Comparison of ENCODE assay signal across 19 cellular contexts in the genomic region with DNA sequence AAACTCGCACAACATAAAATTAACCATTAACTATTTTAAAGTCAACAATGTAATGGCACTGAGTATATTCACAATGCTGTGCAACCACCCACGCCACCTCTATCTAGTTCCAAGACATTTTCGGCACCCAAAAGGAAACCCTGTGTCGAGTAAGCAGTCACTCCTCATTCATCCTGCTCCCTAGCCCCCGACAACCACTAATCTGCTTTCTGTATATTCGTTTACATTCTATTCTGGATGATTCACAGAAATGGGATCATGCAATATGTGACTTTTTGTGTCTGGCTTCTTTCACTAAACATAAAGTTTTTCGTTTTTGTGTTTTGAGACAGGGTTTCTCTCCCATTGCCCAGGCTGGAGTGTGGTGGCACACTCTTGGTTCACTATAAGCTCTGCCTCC. TPM values are rescaled to one million over a fixed set of nuclear protein-coding genes. Genes with fewer than 3 reads are reported as not detected.
DNase-seq lines count a peak whose midpoint lies in the region; ATAC-seq and TF ChIP-seq lines count a peak whose summit lies in the region.
"Had no signal": no experiment of that assay in that cellular context is flagged by ENCODE, and none has a peak within 500 bp of the region (broad histone marks: within the 10 kb centered on the region; RNA-seq: fewer than 3 reads in every experiment).

No MANE protein-coding gene starts in this region.

- H3K4me3 ChIP-seq in GM23338 (no peak overlapping the region), RWPE2 (ENCODE audit: severe bottlenecking) (no peak overlapping the region)
- H3K4me3 ChIP-seq: ascending aorta, gastroesophageal sphincter, right lobe of liver had no signal

- no peaks in the 10 kb centered on the region for H3K36me3 ChIP-seq in GM23338 (ENCODE audit: insufficient read depth)
- H3K36me3 ChIP-seq in RWPE2 (ENCODE audit: low read depth), result no peaks in the 10 kb centered on the region
- H3K36me3 ChIP-seq: ascending aorta, gastroesophageal sphincter, right lobe of liver had no signal

- no peaks in the 10 kb centered on the region for H4K20me1 ChIP-seq in GM23338 (replicated peaks; ENCODE audit: insufficient read depth)

- DNase-seq in GM23338 (ENCODE audit: low spot score) (no peak), RWPE2 (ENCODE audit: low spot score) (no peak), fibroblast of gingiva (ENCODE audit: low read depth) (peak; percentile 56), osteocyte (ENCODE audit: extremely low spot score, unreplicated experiment) (no peak), NCI-H1930 (lab: John Stamatoyannopoulos, UW) (no peak), NCI-H2227 treated with DMSO at 0.1 percent for 48 hours (lab: John Stamatoyannopoulos, UW) (no peak), CD14-positive monocyte (ENCODE audit: low spot score) (no peak)
- DNase-seq: activated B cell treated with CpG ODN at 0.5 μM for 24 hours; activated CD8-positive, alpha-beta memory T cell treated with anti-CD3 and anti-CD28 coated beads for 24 hours; DMS79; GOT3; MM.1S; NCI-H2081; right lobe of liver; stimulated activated CD4-positive, alpha-beta T cell treated with anti-CD3 and anti-CD28 coated beads, Interleukin-4, amount 100 ng/mL, for 24 hours had no signal

- ATAC-seq in GM23338 (no peak), RWPE2 (ENCODE audit: low read depth) (no peak), esophagus mucosa (no peak)
- ATAC-seq: gastroesophageal sphincter, right lobe of liver had no signal

- no peak overlapping the region for H2AFZ ChIP-seq in GM23338

- H3K4me1 ChIP-seq in GM23338 (ENCODE audit: insufficient read depth) (peaks cover 13% of the 10 kb centered on the region), RWPE2 (ENCODE audit: insufficient read depth, poor library complexity, severe bottlenecking) (peaks cover 19% of the 10 kb centered on the region)

- no peak for TF ChIP-seq CTCF in GM23338 (conservative IDR thresholded peaks at IDR 0.05; ENCODE audit: low read depth in 2 of 2)
- TF ChIP-seq CTCF in RWPE2 (IDR thresholded peaks at IDR 0.05; ENCODE audit: poor library complexity, severe bottlenecking), result no peak
- TF ChIP-seq CTCF in osteocyte (IDR thresholded peaks at IDR 0.05), result no peak
- no peak for TF ChIP-seq CTCF in CD14-positive monocyte (IDR thresholded peaks at IDR 0.05)

- H3K9me3 Mint-ChIP-seq in GM23338 (peaks cover 9% of the 10 kb centered on the region; the same call in 1 of the 3 replicates), osteocyte (ENCODE audit: unreplicated experiment) (peaks cover 3% of the 10 kb centered on the region), CD14-positive monocyte (peaks cover 0 to 18% (median 3%) of the 10 kb centered on the region in 7 donors)

- H3K27ac Mint-ChIP-seq in GM23338 (peak overlapping the region; percentile 52; the same call in 1 of the 2 replicates), osteocyte (ENCODE audit: unreplicated experiment) (peak overlapping the region; percentile 86), CD14-positive monocyte (no peak overlapping the region)
- H3K27ac Mint-ChIP-seq: activated B cell treated with CpG ODN at 0.5 μM for 24 hours, memory B cell had no signal

- H3K27ac ChIP-seq in GM23338 (ENCODE audit: low read depth) (0 out of 2 replicates have a peak overlapping the region, but pooled peaks have one; percentile 55), RWPE2 (ENCODE audit: poor library complexity, severe bottlenecking) (peak overlapping the region; percentile 90)
- H3K27ac ChIP-seq: gastroesophageal sphincter, right lobe of liver had no signal

- H3K79me2 ChIP-seq in GM23338 (replicated peaks; ENCODE audit: insufficient read depth), result peaks cover 12% of the 10 kb centered on the region; the same call in 1 of the 2 replicates

- intact Hi-C loops in CD14-positive monocyte (cut with micrococcal nuclease), result no loop called here

- H3K4me1 Mint-ChIP-seq in GM23338, result peaks cover 22% of the 10 kb centered on the region
- H3K4me1 Mint-ChIP-seq in osteocyte (ENCODE audit: unreplicated experiment), result peaks cover 31% of the 10 kb centered on the region
- peaks cover 17% of the 10 kb centered on the region for H3K4me1 Mint-ChIP-seq in CD14-positive monocyte
- H3K4me1 Mint-ChIP-seq: activated B cell treated with CpG ODN at 0.5 μM for 24 hours had no signal

- no peaks in the 10 kb centered on the region for H3K9me3 ChIP-seq in RWPE2 (ENCODE audit: severe bottlenecking)
- H3K9me3 ChIP-seq: ascending aorta, gastroesophageal sphincter, right lobe of liver had no signal

- H3K9me2 ChIP-seq in GM23338 (ENCODE audit: insufficient read depth), result no peaks in the 10 kb centered on the region; the same call in 1 of the 2 replicates

- H3K4me2 ChIP-seq in GM23338, result no peak overlapping the region

- H3K4me3 Mint-ChIP-seq in GM23338, result no peak overlapping the region
- H3K4me3 Mint-ChIP-seq in osteocyte (ENCODE audit: unreplicated experiment), result no peak overlapping the region
- no peak overlapping the region for H3K4me3 Mint-ChIP-seq in CD14-positive monocyte
- H3K4me3 Mint-ChIP-seq: activated B cell treated with CpG ODN at 0.5 μM for 24 hours, memory B cell had no signal

- H3K36me3 Mint-ChIP-seq in GM23338 (ENCODE audit: low read depth), result peaks cover 24% of the 10 kb centered on the region
- H3K36me3 Mint-ChIP-seq in osteocyte (ENCODE audit: unreplicated experiment), result no peaks in the 10 kb centered on the region
- H3K36me3 Mint-ChIP-seq in CD14-positive monocyte, result peaks cover 0 to 2% of the 10 kb centered on the region in 2 donors

- H3F3A ChIP-seq in GM23338 (replicated peaks; ENCODE audit: low read depth), result peaks cover 17% of the 10 kb centered on the region

- H3K27me3 ChIP-seq in GM23338 (ENCODE audit: insufficient read depth) (no peaks in the 10 kb centered on the region), RWPE2 (ENCODE audit: insufficient read depth, poor library complexity, severe bottlenecking) (no peaks in the 10 kb centered on the region)
- H3K27me3 ChIP-seq: ascending aorta, gastroesophageal sphincter, right lobe of liver had no signal

- H3K27me3 Mint-ChIP-seq in GM23338 (ENCODE audit: insufficient read depth, low read depth, poor library complexity), result peaks cover 16% of the 10 kb centered on the region
- no peaks in the 10 kb centered on the region for H3K27me3 Mint-ChIP-seq in osteocyte (ENCODE audit: unreplicated experiment)
- peaks cover 8 to 23% (median 18%) of the 10 kb centered on the region in 3 donors for H3K27me3 Mint-ChIP-seq in CD14-positive monocyte (ENCODE audit: low read depth in 3 of 3)

TF ChIP-seq in GM23338, 12 proteins besides CTCF, POLR2A, EP300 and RAD21 (continues in another document):
- TF ChIP-seq ZNF114 (CRISPR knock-in tag; IDR thresholded peaks at IDR 0.05) (no peak), JUNB (IDR thresholded peaks at IDR 0.05; ENCODE audit: unreplicated experiment) (no peak)

RNA-seq across cellular contexts. Expression of a gene that starts 42.2 kb away (rescaled TPM):
- total RNA-seq in GM23338 (2014; rRNA removed; shearing (Covaris generic)), result 66.0 and 66.3 TPM in 2 replicates
- polyA plus RNA-seq in GM23338 (2016; fragmentation: Nextera tagmentation; extraction: Ambion mirVana), result 8.1 and 9.5 TPM in 2 replicates
- total RNA-seq in osteocyte, result 73.4 and 80.2 TPM in 2 replicates
- 10 to 100 TPM in 1 of 2 donors, 1 to 10 TPM in 1; 7.2 to 11.1 TPM for polyA plus RNA-seq in CD14-positive monocyte
- total RNA-seq in esophagus mucosa, result 50.1 TPM

Comparison
In these comparisons a context has a peak if more than half of its experiments do, and no peak if none do; other contexts are left out.
1. H3K27ac Mint-ChIP-seq: peak in GM23338 (single experiment) and osteocyte (single experiment); none in CD14-positive monocyte (0 of 7).